ENCODE assay signal across 9 cellular contexts in the genomic region with DNA sequence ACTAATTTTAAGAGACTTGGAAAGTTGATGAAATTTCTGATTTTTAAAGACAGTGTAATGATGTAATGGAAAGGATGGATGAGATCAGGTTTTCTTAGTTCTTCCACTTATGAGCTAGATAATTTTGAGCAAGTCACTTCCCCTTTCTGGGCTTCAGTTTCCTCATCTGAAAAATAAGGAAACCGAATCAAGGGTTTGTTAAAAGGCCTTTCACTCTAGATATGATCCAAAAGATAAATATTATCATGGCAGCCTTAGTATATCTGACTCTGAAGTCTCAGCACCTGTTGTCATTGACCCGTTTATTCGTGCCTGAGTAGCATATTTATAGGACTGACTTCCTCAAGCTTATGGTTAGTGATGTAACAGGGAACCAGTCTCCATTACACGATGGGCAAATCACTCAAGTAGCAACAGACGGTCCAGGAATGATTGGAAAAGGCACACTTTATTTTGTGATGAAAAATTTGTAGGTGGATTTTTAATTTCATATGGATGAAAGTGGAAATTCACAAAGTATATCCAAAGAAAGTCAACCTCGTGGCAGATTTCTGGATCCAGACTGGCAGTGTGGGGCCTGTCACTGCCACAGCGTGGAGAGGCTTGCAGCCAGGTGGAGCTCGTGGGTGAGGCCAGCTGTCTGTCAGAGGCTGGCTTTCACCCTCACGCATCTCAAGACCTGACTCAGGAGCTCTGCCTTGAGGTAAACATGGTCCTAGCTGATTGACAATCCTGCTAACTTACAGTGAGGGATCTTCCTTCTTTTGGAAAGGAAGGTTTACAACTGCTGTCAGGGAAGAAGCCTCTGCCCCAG.
DNase-seq lines count a peak whose midpoint lies in the region; ATAC-seq and TF ChIP-seq lines count a peak whose summit lies in the region.
"Had no signal": no experiment of that assay in that cellular context is flagged by ENCODE, and none has a peak within 500 bp of the region (broad histone marks: within the 10 kb centered on the region; RNA-seq: fewer than 3 reads in every experiment).

No MANE protein-coding gene starts in this region.

- peak overlapping the region in 1 of 2 donors; percentile 21 for H3K27ac Mint-ChIP-seq in effector memory CD8-positive, alpha-beta T cell
- H3K27ac Mint-ChIP-seq: nephron had no signal

- no peak overlapping the region for H3K4me3 ChIP-seq in GM12864 (ENCODE audit: low read depth, low read length)

- H3K9me3 Mint-ChIP-seq in effector memory CD8-positive, alpha-beta T cell = no peaks in the 10 kb centered on the region

- no peaks in the 10 kb centered on the region for H3K36me3 Mint-ChIP-seq in effector memory CD8-positive, alpha-beta T cell (ENCODE audit: insufficient read depth)

- H3K4me3 Mint-ChIP-seq in effector memory CD8-positive, alpha-beta T cell = no peak overlapping the region
- H3K4me3 Mint-ChIP-seq: nephron had no signal

- H3K4me1 Mint-ChIP-seq in effector memory CD8-positive, alpha-beta T cell (ENCODE audit: low read depth in 2 of 2) = peaks cover 14 to 16% of the 10 kb centered on the region in 2 donors

- no peaks in the 10 kb centered on the region for H3K27me3 Mint-ChIP-seq in effector memory CD8-positive, alpha-beta T cell

- peak; percentile 33 for TF ChIP-seq CTCF in GM12864 (IDR thresholded peaks at IDR 0.05; ENCODE audit: low read depth, low read length, missing control alignments)

- intact Hi-C loops in left cardiac atrium (cut with DNase I) = no loop called here

- ATAC-seq in GM19351 (IDR thresholded peaks at IDR 0.05; ENCODE audit: unreplicated experiment) (peak; percentile 49), HG03565 (IDR thresholded peaks at IDR 0.05; ENCODE audit: unreplicated experiment) (peak; percentile 41), left cardiac atrium (no peak), GM19324 (IDR thresholded peaks at IDR 0.05; ENCODE audit: low FRiP score, unreplicated experiment) (no peak)
- peak; percentile 39 for ATAC-seq in effector memory CD8-positive, alpha-beta T cell (replicated peaks)

- no peak for DNase-seq in GM12864 (ENCODE audit: low read depth)
- no peak for DNase-seq in effector memory CD8-positive, alpha-beta T cell
- no peak for DNase-seq in left cardiac atrium
- no peak for DNase-seq in GM19240 (ENCODE audit: insufficient read length, low spot score)
- no peak for DNase-seq in NCI-H774 (lab: John Stamatoyannopoulos, UW)

Comparison
In these comparisons a context has a peak if more than half of its experiments do, and no peak if none do; other contexts are left out.
1. ATAC-seq: peak in GM19351 (single experiment), HG03565 (single experiment) and effector memory CD8-positive, alpha-beta T cell (single experiment); none in left cardiac atrium (0 of 2) and GM19324 (single experiment).